ENCODE assay signal across 14 cellular contexts in the genomic region with DNA sequence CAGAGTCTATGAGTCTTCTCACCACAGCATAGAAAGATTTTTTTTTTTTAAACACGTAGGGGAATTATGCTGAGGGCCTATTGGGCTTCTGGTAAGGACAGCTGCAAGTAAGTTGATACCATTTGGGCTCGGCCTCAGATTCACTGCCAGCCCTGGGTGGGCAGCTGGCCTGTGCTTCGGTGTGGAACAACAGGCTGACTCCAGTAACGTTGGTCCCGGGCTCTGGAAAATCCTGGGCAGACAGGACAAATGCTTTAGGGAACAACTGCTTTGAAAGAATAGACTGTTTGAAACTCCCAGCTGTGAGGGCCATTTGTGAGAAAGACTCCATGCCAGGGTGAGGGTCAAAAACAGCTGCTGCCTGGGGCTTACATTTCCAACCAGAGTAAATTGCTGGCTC.
DNase-seq lines count a peak whose midpoint lies in the region; ATAC-seq and TF ChIP-seq lines count a peak whose summit lies in the region.
"Had no signal": no experiment of that assay in that cellular context is flagged by ENCODE, and none has a peak within 500 bp of the region (broad histone marks: within the 10 kb centered on the region; RNA-seq: fewer than 3 reads in every experiment).

No MANE protein-coding gene starts in this region.

- H3K27me3 ChIP-seq in H7 (ENCODE audit: control insufficient read depth, insufficient read depth, low read length): no peaks in the 10 kb centered on the region
- H3K27me3 ChIP-seq: gastroesophageal sphincter had no signal

- peak; percentile 90 for ATAC-seq in Right ventricle myocardium superior (ENCODE audit: poor library complexity)
- ATAC-seq in HG03097 (IDR thresholded peaks at IDR 0.05; ENCODE audit: low FRiP score, unreplicated experiment): no peak
- ATAC-seq in omental fat pad (ENCODE audit: low FRiP score): no peak
- no peak for ATAC-seq in stimulated activated naive CD8-positive, alpha-beta T cell treated with anti-CD3 and anti-CD28 coated beads, Interleukin-15, Interleukin-2, amounts not matched to agents 100 U/mL and 50 U/mL, for 24 hours
- ATAC-seq: gastroesophageal sphincter; left lobe of liver; stimulated activated memory B cell treated with anti-CD40 and anti-IgM and Interleukin-4, amounts not matched to agents 10 μg/mL and 1 μg/mL and 100 μg/mL, for 72 hours had no signal

- peak; percentile 20 for DNase-seq in H7
- peak; percentile 82 for DNase-seq in RPMI7951 (ENCODE audit: low read depth)
- peak; percentile 87 for DNase-seq in Right ventricle myocardium superior
- DNase-seq in putamen (ENCODE audit: low spot score): peak; percentile 20
- no peak for DNase-seq in omental fat pad (ENCODE audit: low spot score)
- no peak for DNase-seq in stimulated activated naive CD8-positive, alpha-beta T cell treated with anti-CD3 and anti-CD28 coated beads, Interleukin-15, Interleukin-2, amounts not matched to agents 100 U/mL and 50 U/mL, for 24 hours
- no peak for DNase-seq in CD1c-positive myeloid dendritic cell (ENCODE audit: extremely low spot score)
- DNase-seq: activated naive CD8-positive, alpha-beta T cell treated with anti-CD3 and anti-CD28 coated beads for 36 hours; NCI-H2171; stimulated activated CD4-positive, alpha-beta T cell treated with anti-CD3 and anti-CD28 coated beads, Interleukin-2, amount 100 ng/mL, for 48 hours had no signal

- H3K36me3 ChIP-seq in H7 (replicated peaks; ENCODE audit: control insufficient read depth, insufficient read depth, low read length): no peaks in the 10 kb centered on the region
- H3K36me3 ChIP-seq: gastroesophageal sphincter had no signal

- H3K4me3 ChIP-seq in H7 (ENCODE audit: insufficient read depth, low read depth, low read length): no peak overlapping the region
- H3K4me3 ChIP-seq: gastroesophageal sphincter had no signal

- TF ChIP-seq CTCF in omental fat pad (IDR thresholded peaks at IDR 0.05): no peak

- intact Hi-C loops in Right ventricle myocardium superior (cut with DNase I): no loop called here

Comparison
In these comparisons a context has a peak if more than half of its experiments do, and no peak if none do; other contexts are left out.
1. DNase-seq: peak in H7 (single experiment), RPMI7951 (single experiment), Right ventricle myocardium superior (single experiment) and putamen (single experiment); none in omental fat pad (single experiment), stimulated activated naive CD8-positive, alpha-beta T cell treated with anti-CD3 and anti-CD28 coated beads, Interleukin-15, Interleukin-2, amounts not matched to agents 100 U/mL and 50 U/mL, for 24 hours (single experiment) and CD1c-positive myeloid dendritic cell (single experiment).